ENCODE assay signal across 9 cellular contexts in the genomic region with DNA sequence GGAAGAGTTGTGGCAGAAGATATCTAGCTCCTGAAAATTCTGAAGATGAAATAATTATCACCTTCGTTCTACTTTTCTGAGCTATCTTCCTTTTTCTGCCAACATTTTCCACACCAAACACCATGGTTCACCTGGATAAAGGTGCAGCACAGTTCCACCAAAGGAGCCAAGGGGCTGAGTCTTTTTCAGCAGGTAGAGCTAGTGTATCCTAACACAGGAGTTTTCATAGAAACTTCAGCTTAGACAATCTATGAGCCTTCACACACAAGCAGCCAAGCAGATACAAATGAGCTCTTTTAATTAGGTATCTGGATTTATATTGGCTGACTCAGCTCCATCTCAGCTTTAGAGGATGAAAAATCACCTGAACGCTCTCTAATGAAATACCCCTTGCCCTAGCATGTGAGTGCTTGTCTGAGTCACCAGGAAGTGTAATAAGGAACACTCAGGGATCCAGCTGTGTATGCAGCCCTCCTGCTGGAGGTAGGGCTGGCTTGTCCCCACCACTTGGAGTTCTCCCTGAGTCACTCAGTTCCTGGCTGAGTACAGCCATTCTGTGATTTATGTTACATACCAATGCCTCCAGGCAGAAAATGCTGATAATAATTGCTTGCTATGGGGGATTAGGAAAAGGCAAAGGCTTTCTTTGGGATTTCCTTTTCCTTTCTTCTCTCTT.
DNase-seq lines count a peak whose midpoint lies in the region; ATAC-seq and TF ChIP-seq lines count a peak whose summit lies in the region.
"Had no signal": no experiment of that assay in that cellular context is flagged by ENCODE, and none has a peak within 500 bp of the region (broad histone marks: within the 10 kb centered on the region; RNA-seq: fewer than 3 reads in every experiment).

No MANE protein-coding gene starts in this region.

- TF ChIP-seq CTCF in WTC11 (IDR thresholded peaks at IDR 0.05), result no peak
- no peak for TF ChIP-seq CTCF in dorsolateral prefrontal cortex (IDR thresholded peaks at IDR 0.05 in 54 of 56, conservative IDR thresholded peaks at IDR 0.05 in 2 of 56; ENCODE audit: low read depth in 1 of 56, partially characterized antibody in 56 of 56)

- CTCF ChIA-PET in WTC11 (lab: Charles Lee), result interaction anchor here (0.6 to 1.2 kb wide), 3 partner anchors 24 to 394 kb away, joined by 3 to 7 read pairs (median 3); no protein-coding TSS in a partner anchor

- intact Hi-C loops in dorsolateral prefrontal cortex (cut with DNase I), result no loop called here

- DNase-seq in AG20443 (ENCODE audit: low spot score) (peak; percentile 81), WTC11 (ENCODE audit: low spot score) (peak; percentile 34), islet precursor cell (peak; percentile 95), HUDEP-2 (lab: John Stamatoyannopoulos, UW; ENCODE audit: unreplicated experiment in 76 of 76) (no peak), dorsolateral prefrontal cortex (no peak)
- no peak for DNase-seq in stimulated activated naive CD8-positive, alpha-beta T cell treated with anti-CD3 and anti-CD28 coated beads, Interleukin-15, Interleukin-2, amounts not matched to agents 100 U/mL and 50 U/mL, for 24 hours
- DNase-seq in stimulated activated CD8-positive, alpha-beta memory T cell treated with anti-CD3 and anti-CD28 coated beads, Interleukin-4, amount 100 ng/mL, for 48 hours, result no peak
- DNase-seq: stimulated activated naive CD4-positive, alpha-beta T cell had no signal

- H3K27me3 ChIP-seq in dorsolateral prefrontal cortex, result no peaks in the 10 kb centered on the region

- H3K27ac Mint-ChIP-seq in WTC11, result no peak overlapping the region

- H3K4me3 Mint-ChIP-seq in WTC11, result no peak overlapping the region

- ATAC-seq in HG02610 (IDR thresholded peaks at IDR 0.05; ENCODE audit: unreplicated experiment) (peak; percentile 16), WTC11 (peak; percentile 99)
- ATAC-seq in stimulated activated naive CD8-positive, alpha-beta T cell treated with anti-CD3 and anti-CD28 coated beads, Interleukin-15, Interleukin-2, amounts not matched to agents 100 U/mL and 50 U/mL, for 24 hours, result no peak

- no peaks in the 10 kb centered on the region for H3K36me3 Mint-ChIP-seq in WTC11

- POLR2A ChIA-PET in WTC11 (lab: Charles Lee), result no interaction called here

- no peaks in the 10 kb centered on the region for H3K27me3 Mint-ChIP-seq in WTC11 (ENCODE audit: low read depth)

- H3K27ac ChIP-seq in dorsolateral prefrontal cortex, result no peak overlapping the region

- no peak overlapping the region for H3K4me3 ChIP-seq in dorsolateral prefrontal cortex

- H3K4me1 Mint-ChIP-seq in WTC11, result peaks cover 13% of the 10 kb centered on the region

- no peaks in the 10 kb centered on the region for H3K9me3 Mint-ChIP-seq in WTC11

TF ChIP-seq in WTC11, 78 proteins besides CTCF, POLR2A, EP300 and RAD21:
- TF ChIP-seq ZNF423 (CRISPR knock-in tag; IDR thresholded peaks at IDR 0.05) (peak; percentile 23; the same call in 1 of the 2 replicates), OVOL2 (CRISPR knock-in tag; IDR thresholded peaks at IDR 0.05; ENCODE audit: borderline replicate concordance) (no peak), TEAD1 (CRISPR knock-in tag; IDR thresholded peaks at IDR 0.05) (peak; percentile 45; the same call in 1 of the 2 replicates), ETV6 (CRISPR knock-in tag; IDR thresholded peaks at IDR 0.05) (peak; percentile 61; the same call in 1 of the 2 replicates)
- TF ChIP-seq, protein P1, sequence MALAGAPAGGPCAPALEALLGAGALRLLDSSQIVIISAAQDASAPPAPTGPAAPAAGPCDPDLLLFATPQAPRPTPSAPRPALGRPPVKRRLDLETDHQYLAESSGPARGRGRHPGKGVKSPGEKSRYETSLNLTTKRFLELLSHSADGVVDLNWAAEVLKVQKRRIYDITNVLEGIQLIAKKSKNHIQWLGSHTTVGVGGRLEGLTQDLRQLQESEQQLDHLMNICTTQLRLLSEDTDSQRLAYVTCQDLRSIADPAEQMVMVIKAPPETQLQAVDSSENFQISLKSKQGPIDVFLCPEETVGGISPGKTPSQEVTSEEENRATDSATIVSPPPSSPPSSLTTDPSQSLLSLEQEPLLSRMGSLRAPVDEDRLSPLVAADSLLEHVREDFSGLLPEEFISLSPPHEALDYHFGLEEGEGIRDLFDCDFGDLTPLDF (CRISPR knock-in tag; IDR thresholded peaks at IDR 0.05), result no peak

Comparison
In these comparisons a context has a peak if more than half of its experiments do, and no peak if none do; other contexts are left out.
1. DNase-seq: peak in AG20443 (single experiment), WTC11 (single experiment) and islet precursor cell (single experiment); none in stimulated activated naive CD8-positive, alpha-beta T cell treated with anti-CD3 and anti-CD28 coated beads, Interleukin-15, Interleukin-2, amounts not matched to agents 100 U/mL and 50 U/mL, for 24 hours (single experiment), stimulated activated CD8-positive, alpha-beta memory T cell treated with anti-CD3 and anti-CD28 coated beads, Interleukin-4, amount 100 ng/mL, for 48 hours (single experiment), HUDEP-2 (0 of 76) and dorsolateral prefrontal cortex (0 of 10).